In genomic region chr15:89690276-89691218, GRCh38 we compare ENCODE assay signal across 8 cellular contexts. TPM values are rescaled to one million over a fixed set of nuclear protein-coding genes. Genes with fewer than 3 reads are reported as not detected.
A peak's percentile ranks its signal among the peaks of the same experiment; 100 is the strongest.
DNase-seq lines count a peak whose midpoint lies in the region; ATAC-seq and TF ChIP-seq lines count a peak whose summit lies in the region.

A gene with protein sequence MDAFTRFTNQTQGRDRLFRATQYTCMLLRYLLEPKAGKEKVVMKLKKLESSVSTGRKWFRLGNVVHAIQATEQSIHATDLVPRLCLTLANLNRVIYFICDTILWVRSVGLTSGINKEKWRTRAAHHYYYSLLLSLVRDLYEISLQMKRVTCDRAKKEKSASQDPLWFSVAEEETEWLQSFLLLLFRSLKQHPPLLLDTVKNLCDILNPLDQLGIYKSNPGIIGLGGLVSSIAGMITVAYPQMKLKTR (minus strand): TSS chr15:89690754. CDS start chr15:89690632, 122 bp downstream.
Gene WDR93 (plus strand): TSS chr15:89690811. CDS start chr15:89701747, 10,936 bp downstream.

- H3K36me3 Mint-ChIP-seq in T-helper 2 cell treated with Interferon-gamma antibody and Interleukin-4, amounts not matched to agents 5 μg/mL and 100 μg/mL, for 36 hours (ENCODE audit: low read depth): no peaks in the 10 kb centered on the region

- peak; percentile 71 for ATAC-seq in HG02623 (IDR thresholded peaks at IDR 0.05; ENCODE audit: unreplicated experiment)

- peak within 1 kb of the TSS; percentile 82 for H3K27ac Mint-ChIP-seq in T-helper 2 cell treated with Interferon-gamma antibody and Interleukin-4, amounts not matched to agents 5 μg/mL and 100 μg/mL, for 36 hours

- intact Hi-C loops in uterus (cut with DNase I; ENCODE audit: low total_unique reads): no loop called here

- peaks cover 20% of the 10 kb centered on the region for H3K4me1 Mint-ChIP-seq in T-helper 2 cell treated with Interferon-gamma antibody and Interleukin-4, amounts not matched to agents 5 μg/mL and 100 μg/mL, for 36 hours (ENCODE audit: low read depth)

- H3K4me3 Mint-ChIP-seq in T-helper 2 cell treated with Interferon-gamma antibody and Interleukin-4, amounts not matched to agents 5 μg/mL and 100 μg/mL, for 36 hours: peak within 1 kb of the TSS; percentile 84

- H3K4me3 ChIP-seq in GM12865 (ENCODE audit: low read depth, low read length) (peak within 1 kb of the TSS; percentile 66), rectal smooth muscle tissue (ENCODE audit: low read length) (peak within 1 kb of the TSS; percentile 88), uterus (peak within 1 kb of the TSS; percentile 68 to 77)

- H3K9ac ChIP-seq in rectal smooth muscle tissue (ENCODE audit: low read length): peak within 1 kb of the TSS; percentile 50

- H3K9me3 Mint-ChIP-seq in T-helper 2 cell treated with Interferon-gamma antibody and Interleukin-4, amounts not matched to agents 5 μg/mL and 100 μg/mL, for 36 hours: peaks cover 3% of the 10 kb centered on the region

- no peak within 1 kb of the TSS for H3K27ac ChIP-seq in rectal smooth muscle tissue (ENCODE audit: low read depth, low read length)
- H3K27ac ChIP-seq in uterus: peak within 1 kb of the TSS; percentile 29 to 41

- H3K27me3 ChIP-seq in rectal smooth muscle tissue (ENCODE audit: control insufficient read depth, insufficient read depth, low read length) (no peaks in the 10 kb centered on the region), uterus (no peaks in the 10 kb centered on the region)

- H3K9me3 ChIP-seq in uterus: no peaks in the 10 kb centered on the region

- DNase-seq in GM12865 (ENCODE audit: low read depth): peak; percentile 86
- DNase-seq in NCI-H1105 (lab: John Stamatoyannopoulos, UW): peak; percentile 61
- peak; percentile 61 for DNase-seq in T-helper 2 cell treated with Interferon-gamma antibody and Interleukin-4, amounts not matched to agents 5 μg/mL and 100 μg/mL, for 36 hours (ENCODE audit: low spot score)
- peak in 45 of 58 donors; percentile 25 to 73 (median 47) for DNase-seq in anterior cingulate cortex (lab: John Stamatoyannopoulos, UW)
- peak; percentile 20 to 45 for DNase-seq in hippocampal formation (lab: John Stamatoyannopoulos, UW)
- DNase-seq in uterus: peak; percentile 72 to 84

- H3K27me3 Mint-ChIP-seq in T-helper 2 cell treated with Interferon-gamma antibody and Interleukin-4, amounts not matched to agents 5 μg/mL and 100 μg/mL, for 36 hours (ENCODE audit: low read depth): peaks cover 13% of the 10 kb centered on the region

- TF ChIP-seq CTCF in GM12865 (IDR thresholded peaks at IDR 0.05; ENCODE audit: insufficient read depth, low read depth, low read length, missing control alignments) (no peak), uterus (IDR thresholded peaks at IDR 0.05) (no peak)

- TF ChIP-seq POLR2A in uterus (IDR thresholded peaks at IDR 0.05): peak in 1 of 2 donors; percentile 29

- H3K36me3 ChIP-seq in rectal smooth muscle tissue (ENCODE audit: control insufficient read depth, insufficient read depth, low read length) (no peaks in the 10 kb centered on the region), uterus (no peaks in the 10 kb centered on the region)

- H3K4me1 ChIP-seq in rectal smooth muscle tissue (ENCODE audit: control insufficient read depth, insufficient read depth, low read length) (no peaks in the 10 kb centered on the region), uterus (no peaks in the 10 kb centered on the region)

RNA-seq across cellular contexts. Expression of the first gene that starts in this region (rescaled TPM):
- total RNA-seq in uterus: 10 to 100 TPM in 2 of 4 donors, 1 to 10 TPM in 2; 1.5 to 16.2 (median 8.7) TPM

RNA-seq across cellular contexts. Expression of gene WDR93, which starts in this region (rescaled TPM):
- total RNA-seq in uterus: 1 to 10 TPM in 1 of 4 donors, not detected in 3; 1.5 TPM

Comparison
In these comparisons a context has a peak if more than half of its experiments do, and no peak if none do; other contexts are left out.
1. DNase-seq: peak in every context shown above with its lines; median percentile 86 in GM12865; 78 in uterus; 61 in NCI-H1105; 61 in T-helper 2 cell treated with Interferon-gamma antibody and Interleukin-4, amounts not matched to agents 5 μg/mL and 100 μg/mL, for 36 hours; 47 in anterior cingulate cortex; 32 in hippocampal formation.